17 cellular contexts compared by ENCODE assay signal in genomic region chr9:92350129-92350739, GRCh38. TPM values are rescaled to one million over a fixed set of nuclear protein-coding genes. Genes with fewer than 3 reads are reported as not detected.
DNase-seq lines count a peak whose midpoint lies in the region; ATAC-seq, FAIRE-seq and TF ChIP-seq lines count a peak whose summit lies in the region.
"Had no signal": no experiment of that assay in that cellular context is flagged by ENCODE, and none has a peak within 500 bp of the region (broad histone marks: within the 10 kb centered on the region; RNA-seq: fewer than 3 reads in every experiment).

No MANE protein-coding gene starts in this region.

- no peaks in the 10 kb centered on the region for H3K9me3 ChIP-seq in colonic mucosa
- H3K9me3 ChIP-seq in small intestine (ENCODE audit: control insufficient read depth, low read depth) = no peaks in the 10 kb centered on the region

- H3K36me3 ChIP-seq in colonic mucosa = no peaks in the 10 kb centered on the region
- no peaks in the 10 kb centered on the region for H3K36me3 ChIP-seq in small intestine (ENCODE audit: control insufficient read depth in 2 of 2, insufficient read depth in 2 of 2, low read length in 2 of 2)

- peaks cover 14% of the 10 kb centered on the region for H3K9me3 Mint-ChIP-seq in activated T-helper 1 cell treated with anti-CD3 and anti-CD28 coated beads, Interleukin-12 subunit alpha, Interleukin-12 subunit beta, Interleukin-2, Interleukin-4 antibody, amounts not matched to agents 30 ng/mL and 10 ng/mL and 1 ng/mL, durations not matched to agents 14 hours and 24 hours and 36 hours

- peaks cover 17% of the 10 kb centered on the region for H3K4me1 Mint-ChIP-seq in activated T-helper 1 cell treated with anti-CD3 and anti-CD28 coated beads, Interleukin-12 subunit alpha, Interleukin-12 subunit beta, Interleukin-2, Interleukin-4 antibody, amounts not matched to agents 30 ng/mL and 10 ng/mL and 1 ng/mL, durations not matched to agents 14 hours and 24 hours and 36 hours (ENCODE audit: low read depth)

- intact Hi-C loops in colonic mucosa (cut with DNase I) (no loop called here), left colon (cut with DNase I, micrococcal nuclease) (no loop called here)
- intact Hi-C loops in activated T-helper 1 cell treated with anti-CD3 and anti-CD28 coated beads, Interleukin-12 subunit alpha, Interleukin-12 subunit beta, Interleukin-2, Interleukin-4 antibody, amounts not matched to agents 30 ng/mL and 10 ng/mL and 1 ng/mL, durations not matched to agents 14 hours and 24 hours and 36 hours (cut with micrococcal nuclease) = no loop called here

- no peak for TF ChIP-seq CTCF in colonic mucosa (IDR thresholded peaks at IDR 0.05)

- ATAC-seq in left colon (peak; percentile 87), left lobe of liver (no peak)
- ATAC-seq in activated CD4-positive, CD25-positive, alpha-beta regulatory T cell treated with anti-CD3 and anti-CD28 coated beads, Interleukin-2, amount 50 U/mL, for 24 hours = no peak
- ATAC-seq: activated naive CD4-positive, alpha-beta T cell treated with anti-CD3 and anti-CD28 coated beads, Interleukin-2, amount 50 U/mL, for 72 hours; Panc1 had no signal

- H3K9ac ChIP-seq in colonic mucosa (ENCODE audit: low read depth in 2 of 2, low read length in 2 of 2) = no peak overlapping the region
- H3K9ac ChIP-seq: parathyroid adenoma had no signal

- H3K4me3 ChIP-seq in colonic mucosa (no peak overlapping the region), small intestine (ENCODE audit: low read depth in 1 of 2, low read length in 2 of 2) (no peak overlapping the region)

- no peak for FAIRE-seq in small intestine (lab: Jason Lieb, UNC)
- FAIRE-seq: G401.6 had no signal

- WGBS in small intestine, 3 donors = 61 to 72% (median 64%) methylated on average over 5 of the region's 5 CpGs

- no peaks in the 10 kb centered on the region for H3K27me3 ChIP-seq in colonic mucosa
- H3K27me3 ChIP-seq in small intestine (ENCODE audit: control insufficient read depth in 2 of 2, insufficient read depth in 2 of 2, low read length in 2 of 2) = no peaks in the 10 kb centered on the region

- H3K4me3 Mint-ChIP-seq in activated T-helper 1 cell treated with anti-CD3 and anti-CD28 coated beads, Interleukin-12 subunit alpha, Interleukin-12 subunit beta, Interleukin-2, Interleukin-4 antibody, amounts not matched to agents 30 ng/mL and 10 ng/mL and 1 ng/mL, durations not matched to agents 14 hours and 24 hours and 36 hours = no peak overlapping the region
- H3K4me3 Mint-ChIP-seq: CD14-positive monocyte; T-helper 2 cell treated with Interferon-gamma antibody and Interleukin-4, amounts not matched to agents 5 μg/mL and 100 μg/mL, for 36 hours; type B pancreatic cell had no signal

- no peak overlapping the region for H3K27ac Mint-ChIP-seq in activated T-helper 1 cell treated with anti-CD3 and anti-CD28 coated beads, Interleukin-12 subunit alpha, Interleukin-12 subunit beta, Interleukin-2, Interleukin-4 antibody, amounts not matched to agents 30 ng/mL and 10 ng/mL and 1 ng/mL, durations not matched to agents 14 hours and 24 hours and 36 hours
- H3K27ac Mint-ChIP-seq: T-helper 2 cell treated with Interferon-gamma antibody and Interleukin-4, amounts not matched to agents 5 μg/mL and 100 μg/mL, for 36 hours; type B pancreatic cell had no signal

- H3K27me3 Mint-ChIP-seq in activated T-helper 1 cell treated with anti-CD3 and anti-CD28 coated beads, Interleukin-12 subunit alpha, Interleukin-12 subunit beta, Interleukin-2, Interleukin-4 antibody, amounts not matched to agents 30 ng/mL and 10 ng/mL and 1 ng/mL, durations not matched to agents 14 hours and 24 hours and 36 hours (ENCODE audit: insufficient read depth) = no peaks in the 10 kb centered on the region
- H3K27me3 Mint-ChIP-seq: type B pancreatic cell had no signal

- DNase-seq in EH (ENCODE audit: low read depth) (peak; percentile 64), colonic mucosa (no peak), left colon (no peak), small intestine (peak; percentile 13), left lobe of liver (ENCODE audit: low spot score) (no peak), CD1c-positive myeloid dendritic cell (ENCODE audit: extremely low spot score) (no peak)
- no peak for DNase-seq in activated T-helper 1 cell treated with anti-CD3 and anti-CD28 coated beads, Interleukin-12 subunit alpha, Interleukin-12 subunit beta, Interleukin-2, Interleukin-4 antibody, amounts not matched to agents 30 ng/mL and 10 ng/mL and 1 ng/mL, durations not matched to agents 14 hours and 24 hours and 36 hours (ENCODE audit: low spot score)
- DNase-seq: islet precursor cell had no signal

- H3K27ac ChIP-seq in colonic mucosa (peak overlapping the region; percentile 53), small intestine (ENCODE audit: low read depth in 1 of 2, low read length in 1 of 2) (no peak overlapping the region)
- H3K27ac ChIP-seq: parathyroid adenoma had no signal

- H3K4me1 ChIP-seq in colonic mucosa (peaks cover 6% of the 10 kb centered on the region), small intestine (ENCODE audit: control insufficient read depth in 2 of 2, insufficient read depth in 1 of 2, low read depth in 1 of 2, low read length in 1 of 2) (no peaks in the 10 kb centered on the region)
- H3K4me1 ChIP-seq: parathyroid adenoma had no signal

- H3K36me3 Mint-ChIP-seq in activated T-helper 1 cell treated with anti-CD3 and anti-CD28 coated beads, Interleukin-12 subunit alpha, Interleukin-12 subunit beta, Interleukin-2, Interleukin-4 antibody, amounts not matched to agents 30 ng/mL and 10 ng/mL and 1 ng/mL, durations not matched to agents 14 hours and 24 hours and 36 hours (ENCODE audit: low read depth) = peaks cover 42% of the 10 kb centered on the region

RNA-seq across cellular contexts. Expression of gene CENPP, which starts 24.5 kb away (rescaled TPM):
- total RNA-seq in colonic mucosa = 10 to 100 TPM in 1 of 2 donors, 1 to 10 TPM in 1; 3.1 to 11.0 TPM
- 1 to 10 TPM; 1.7 to 2.4 TPM for total RNA-seq in left colon
- polyA plus RNA-seq in small intestine = 1 to 10 TPM in 1 of 3 donors, under 1 TPM in 2; 0.22 to 3.3 (median 0.81) TPM
- 24.6 and 26.0 TPM in 2 replicates for total RNA-seq in activated T-helper 1 cell treated with anti-CD3 and anti-CD28 coated beads, Interleukin-12 subunit alpha, Interleukin-12 subunit beta, Interleukin-2, Interleukin-4 antibody, amounts not matched to agents 30 ng/mL and 10 ng/mL and 1 ng/mL, durations not matched to agents 14 hours and 24 hours and 36 hours
- 1.2 TPM for total RNA-seq in left lobe of liver

RNA-seq across cellular contexts. Expression of gene NOL8, which starts 25.1 kb away (rescaled TPM):
- total RNA-seq in colonic mucosa (10 to 100 TPM; 17.6 to 26.4 TPM), left colon (10 to 100 TPM; 19.4 to 20.4 TPM), left lobe of liver (9.7 TPM)
- polyA plus RNA-seq in small intestine = 10 to 100 TPM; 11.3 to 14.8 (median 11.4) TPM
- 84.4 and 95.5 TPM in 2 replicates for total RNA-seq in activated T-helper 1 cell treated with anti-CD3 and anti-CD28 coated beads, Interleukin-12 subunit alpha, Interleukin-12 subunit beta, Interleukin-2, Interleukin-4 antibody, amounts not matched to agents 30 ng/mL and 10 ng/mL and 1 ng/mL, durations not matched to agents 14 hours and 24 hours and 36 hours

RNA-seq across cellular contexts. Expression of gene OGN, which starts 54.1 kb away (rescaled TPM):
- total RNA-seq in colonic mucosa (10 to 100 TPM in 1 of 2 donors, 1 to 10 TPM in 1; 3.2 to 13.9 TPM), left colon (10 to 100 TPM in 1 of 2 donors, 1 to 10 TPM in 1; 3.9 to 17.6 TPM), left lobe of liver (not detected)
- polyA plus RNA-seq in small intestine = 1 to 10 TPM in 2 of 3 donors, not detected in 1; 1.1 to 6.7 TPM
- not detected in 2 replicates for total RNA-seq in activated T-helper 1 cell treated with anti-CD3 and anti-CD28 coated beads, Interleukin-12 subunit alpha, Interleukin-12 subunit beta, Interleukin-2, Interleukin-4 antibody, amounts not matched to agents 30 ng/mL and 10 ng/mL and 1 ng/mL, durations not matched to agents 14 hours and 24 hours and 36 hours
- total RNA-seq: activated naive CD4-positive, alpha-beta T cell treated with anti-CD3 and anti-CD28 coated beads, Interleukin-2, amount 50 U/mL, for 72 hours; M059J had no signal
- polyA plus RNA-seq: CD14-positive monocyte had no signal

RNA-seq across cellular contexts. Expression of gene IARS1, which starts 56.7 kb away (rescaled TPM):
- total RNA-seq in colonic mucosa = 100 to 1,000 TPM in 1 of 2 donors, 10 to 100 TPM in 1; 52.4 to 109 TPM
- total RNA-seq in left colon = 10 to 100 TPM; 39.1 to 61.9 TPM
- 10 to 100 TPM in 1 of 3 donors, 1 to 10 TPM in 2; 5.1 to 47.3 (median 9.5) TPM for polyA plus RNA-seq in small intestine
- total RNA-seq in activated T-helper 1 cell treated with anti-CD3 and anti-CD28 coated beads, Interleukin-12 subunit alpha, Interleukin-12 subunit beta, Interleukin-2, Interleukin-4 antibody, amounts not matched to agents 30 ng/mL and 10 ng/mL and 1 ng/mL, durations not matched to agents 14 hours and 24 hours and 36 hours = 208 and 217 TPM in 2 replicates
- total RNA-seq in left lobe of liver = 31.5 TPM

Comparison
In these comparisons a context has a peak if more than half of its experiments do, and no peak if none do; other contexts are left out.
1. DNase-seq: peak in EH (single experiment) and small intestine (single experiment); none in colonic mucosa (single experiment), left colon (0 of 2), activated T-helper 1 cell treated with anti-CD3 and anti-CD28 coated beads, Interleukin-12 subunit alpha, Interleukin-12 subunit beta, Interleukin-2, Interleukin-4 antibody, amounts not matched to agents 30 ng/mL and 10 ng/mL and 1 ng/mL, durations not matched to agents 14 hours and 24 hours and 36 hours (single experiment), left lobe of liver (single experiment) and CD1c-positive myeloid dendritic cell (single experiment).